ENCODE assay signal across 2 cellular contexts in genomic region chr3:32972482-32973146, GRCh38.
A peak's percentile ranks its signal among the peaks of the same experiment; 100 is the strongest.
TF ChIP-seq lines count a peak whose summit lies in the region.

No MANE protein-coding gene starts in this region.

TF ChIP-seq in HepG2, 621 proteins besides CTCF, POLR2A, EP300 and RAD21:
- TF ChIP-seq ATF7 (IDR thresholded peaks at IDR 0.05) (peak; percentile 14; the same call in 1 of the 2 replicates), ATF7 (CRISPR knock-in tag; IDR thresholded peaks at IDR 0.05) (no peak), ZSCAN9 (CRISPR knock-in tag; IDR thresholded peaks at IDR 0.05; ENCODE audit: borderline replicate concordance) (no peak)

TF ChIP-seq in endothelial cell of umbilical vein, 7 proteins besides CTCF, POLR2A, EP300 and RAD21:
- TF ChIP-seq MYC (IDR thresholded peaks at IDR 0.05; ENCODE audit: low read depth, low read length) (no peak), MAX (IDR thresholded peaks at IDR 0.05; ENCODE audit: insufficient read depth, insufficient read length) (no peak), JUN (IDR thresholded peaks at IDR 0.05; ENCODE audit: borderline replicate concordance, insufficient read depth, insufficient read length, low read depth) (no peak), EZH2 (IDR thresholded peaks at IDR 0.05; ENCODE audit: borderline replicate concordance, low read depth, low read length, severe bottlenecking) (no peak), POLR2AphosphoS5 (IDR thresholded peaks at IDR 0.05; ENCODE audit: insufficient read depth, low read depth, low read length) (no peak), GATA2 (IDR thresholded peaks at IDR 0.05; ENCODE audit: insufficient read depth, insufficient read length, low read depth, low read length) (no peak), FOS (IDR thresholded peaks at IDR 0.05; ENCODE audit: borderline replicate concordance, insufficient read depth, low read length) (no peak)
